ENCODE assay signal across 22 cellular contexts in genomic region chr2:35184471-35184870, GRCh38.
"Had no signal": no experiment of that assay in that cellular context is flagged by ENCODE, and none has a peak within 500 bp of the region (broad histone marks: within the 10 kb centered on the region; RNA-seq: fewer than 3 reads in every experiment).

No MANE protein-coding gene starts in this region.

- H3K79me2 ChIP-seq: hepatocyte had no signal

- H3K4me2 ChIP-seq: hepatocyte had no signal

- H3K36me3 ChIP-seq: gastroesophageal sphincter, heart left ventricle, pancreas, right lobe of liver, thoracic aorta, tibial nerve, upper lobe of left lung had no signal

- H3K9me3 ChIP-seq: gastroesophageal sphincter, heart left ventricle, right lobe of liver, thoracic aorta, tibial nerve, upper lobe of left lung had no signal

- H3K27ac ChIP-seq: epithelial cell of prostate, gastroesophageal sphincter, heart left ventricle, hepatocyte, pancreas, right lobe of liver, thoracic aorta, tibial nerve, upper lobe of left lung had no signal

- H3K4me3 ChIP-seq: gastroesophageal sphincter, heart left ventricle, hepatocyte, lung, pancreas, right lobe of liver, thoracic aorta, tibial nerve, upper lobe of left lung had no signal

- DNase-seq: cerebellar nuclear complex; cortex of kidney; foreskin fibroblast; heart left ventricle; kidney; mesenchymal stem cell; midbrain; naive thymus-derived CD8-positive, alpha-beta T cell; nephron progenitor cell; pancreas; right lobe of liver; small intestine; stimulated activated CD4-positive, alpha-beta T cell treated with anti-CD3 and anti-CD28 coated beads, Interleukin-15, amount 100 ng/mL, for 24 hours; stimulated activated CD4-positive, alpha-beta T cell treated with anti-CD3 and anti-CD28 coated beads, Interleukin-2, amount 100 ng/mL, for 48 hours; stimulated activated naive B cell treated with anti-CD40 and anti-IgM and Interleukin-4, amounts not matched to agents 10 μg/mL and 1 μg/mL and 100 μg/mL, for 72 hours; upper lobe of left lung had no signal

- H3K27me3 ChIP-seq: gastroesophageal sphincter, heart left ventricle, hepatocyte, pancreas, right lobe of liver, tibial nerve, upper lobe of left lung had no signal

- H3K4me1 ChIP-seq: gastroesophageal sphincter, heart left ventricle, pancreas, right lobe of liver, tibial nerve, upper lobe of left lung had no signal
